6 cellular contexts compared by ENCODE assay signal in the genomic region with DNA sequence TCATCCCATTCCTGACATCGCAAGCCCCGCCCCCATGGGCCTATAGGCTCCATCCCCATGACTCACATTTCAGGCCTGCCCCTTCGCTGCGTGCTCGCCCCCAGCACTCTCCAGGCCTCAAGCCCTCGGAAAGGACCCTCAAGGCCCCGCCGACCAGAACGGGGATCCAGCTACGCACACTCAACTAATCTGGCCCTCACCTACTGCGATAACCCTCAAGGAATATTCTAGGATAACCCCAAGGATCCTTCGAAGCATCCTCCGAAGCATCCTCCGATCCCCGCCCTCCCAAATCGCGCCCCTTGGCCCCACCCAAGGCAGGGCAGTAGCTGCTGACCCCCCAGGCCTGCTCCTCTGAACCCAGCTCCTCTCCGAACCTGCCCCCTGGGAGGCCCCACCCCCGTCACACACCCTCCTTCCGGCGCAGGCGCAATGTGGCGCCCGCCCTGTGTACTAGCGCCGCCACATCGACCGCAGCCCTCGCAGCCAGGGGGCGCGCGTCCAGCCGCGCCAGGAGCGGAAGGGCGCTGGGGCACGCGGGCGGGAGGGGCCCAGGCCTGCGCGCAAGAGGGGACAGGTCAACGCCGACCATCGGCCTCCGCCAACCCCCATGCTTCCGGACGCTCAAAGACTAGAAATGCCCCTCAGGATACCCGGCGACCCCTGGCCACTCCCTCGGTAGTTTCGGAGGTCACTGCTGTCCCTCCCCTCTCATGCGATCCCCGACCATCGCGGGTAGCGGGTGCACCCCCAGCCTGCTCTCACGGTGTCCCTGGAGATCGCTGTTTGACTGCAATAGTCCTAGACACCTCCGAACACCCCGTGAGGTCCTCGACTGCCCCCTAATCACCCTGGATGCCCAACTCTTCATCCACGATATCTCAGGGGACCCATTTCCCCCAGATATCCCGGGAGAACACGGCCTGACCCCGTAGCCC. TPM values are rescaled to one million over a fixed set of nuclear protein-coding genes. Genes with fewer than 3 reads are reported as not detected.
DNase-seq lines count a peak whose midpoint lies in the region; ATAC-seq lines count a peak whose summit lies in the region.

No MANE protein-coding gene starts in this region.

- DNase-seq in DMS79 treated with DMSO at 0.1 percent for 48 hours (lab: John Stamatoyannopoulos, UW), result peak; percentile 80
- DNase-seq in NCI-H510A treated with DMSO at 0.1 percent for 48 hours (lab: John Stamatoyannopoulos, UW), result peak; percentile 60
- DNase-seq in activated T-helper 1 cell treated with anti-CD3 and anti-CD28 coated beads, Interleukin-12 subunit alpha, Interleukin-12 subunit beta, Interleukin-2, Interleukin-4 antibody, amounts not matched to agents 30 ng/mL and 10 ng/mL and 1 ng/mL, durations not matched to agents 14 hours and 24 hours and 36 hours (ENCODE audit: low spot score), result peak; percentile 83
- peak; percentile 90 to 97 (median 96) for DNase-seq in right cardiac atrium
- peak; percentile 82 for DNase-seq in stimulated activated CD4-positive, alpha-beta T cell treated with anti-CD3 and anti-CD28 coated beads, Interleukin-4, amount 100 ng/mL, for 1 hour

- no peaks in the 10 kb centered on the region for H3K27me3 ChIP-seq in right cardiac atrium (ENCODE audit: control insufficient read depth, insufficient read depth)

- no peaks in the 10 kb centered on the region for H3K4me1 ChIP-seq in right cardiac atrium (ENCODE audit: control insufficient read depth, insufficient read depth, low read length)

- H3K9me3 ChIP-seq in right cardiac atrium (ENCODE audit: control insufficient read depth, low read length), result no peaks in the 10 kb centered on the region

- no peaks in the 10 kb centered on the region for H3K9me3 Mint-ChIP-seq in activated T-helper 1 cell treated with anti-CD3 and anti-CD28 coated beads, Interleukin-12 subunit alpha, Interleukin-12 subunit beta, Interleukin-2, Interleukin-4 antibody, amounts not matched to agents 30 ng/mL and 10 ng/mL and 1 ng/mL, durations not matched to agents 14 hours and 24 hours and 36 hours

- peak overlapping the region; percentile 100 for H3K27ac ChIP-seq in right cardiac atrium (ENCODE audit: low read length)

- peak overlapping the region; percentile 89 for H3K4me3 Mint-ChIP-seq in activated T-helper 1 cell treated with anti-CD3 and anti-CD28 coated beads, Interleukin-12 subunit alpha, Interleukin-12 subunit beta, Interleukin-2, Interleukin-4 antibody, amounts not matched to agents 30 ng/mL and 10 ng/mL and 1 ng/mL, durations not matched to agents 14 hours and 24 hours and 36 hours

- 2% methylated on average over 65 of the region's 65 CpGs for WGBS in right cardiac atrium

- no peaks in the 10 kb centered on the region for H3K27me3 Mint-ChIP-seq in activated T-helper 1 cell treated with anti-CD3 and anti-CD28 coated beads, Interleukin-12 subunit alpha, Interleukin-12 subunit beta, Interleukin-2, Interleukin-4 antibody, amounts not matched to agents 30 ng/mL and 10 ng/mL and 1 ng/mL, durations not matched to agents 14 hours and 24 hours and 36 hours (ENCODE audit: insufficient read depth)

- intact Hi-C loops in activated T-helper 1 cell treated with anti-CD3 and anti-CD28 coated beads, Interleukin-12 subunit alpha, Interleukin-12 subunit beta, Interleukin-2, Interleukin-4 antibody, amounts not matched to agents 30 ng/mL and 10 ng/mL and 1 ng/mL, durations not matched to agents 14 hours and 24 hours and 36 hours (cut with micrococcal nuclease), result loop anchor here (1.0 kb wide), 2 partner anchors 8 to 33 kb away; a partner anchor contains a TSS
- intact Hi-C loops in right cardiac atrium (cut with DNase I), result no loop called here

- H3K4me1 Mint-ChIP-seq in activated T-helper 1 cell treated with anti-CD3 and anti-CD28 coated beads, Interleukin-12 subunit alpha, Interleukin-12 subunit beta, Interleukin-2, Interleukin-4 antibody, amounts not matched to agents 30 ng/mL and 10 ng/mL and 1 ng/mL, durations not matched to agents 14 hours and 24 hours and 36 hours (ENCODE audit: low read depth), result peaks cover 11% of the 10 kb centered on the region

- ATAC-seq in HG02870 (IDR thresholded peaks at IDR 0.05; ENCODE audit: unreplicated experiment) (peak; percentile 80), right cardiac atrium (peak; percentile 95 to 96)

- peak overlapping the region; percentile 96 for H3K27ac Mint-ChIP-seq in activated T-helper 1 cell treated with anti-CD3 and anti-CD28 coated beads, Interleukin-12 subunit alpha, Interleukin-12 subunit beta, Interleukin-2, Interleukin-4 antibody, amounts not matched to agents 30 ng/mL and 10 ng/mL and 1 ng/mL, durations not matched to agents 14 hours and 24 hours and 36 hours

- peaks cover 3% of the 10 kb centered on the region for H3K36me3 Mint-ChIP-seq in activated T-helper 1 cell treated with anti-CD3 and anti-CD28 coated beads, Interleukin-12 subunit alpha, Interleukin-12 subunit beta, Interleukin-2, Interleukin-4 antibody, amounts not matched to agents 30 ng/mL and 10 ng/mL and 1 ng/mL, durations not matched to agents 14 hours and 24 hours and 36 hours (ENCODE audit: low read depth)

- peak overlapping the region; percentile 88 for H3K4me3 ChIP-seq in right cardiac atrium (ENCODE audit: low read length)

RNA-seq across cellular contexts. Expression of a gene that starts 6.4 kb away (rescaled TPM):
- 1.4 and 2.8 TPM in 2 replicates for total RNA-seq in activated T-helper 1 cell treated with anti-CD3 and anti-CD28 coated beads, Interleukin-12 subunit alpha, Interleukin-12 subunit beta, Interleukin-2, Interleukin-4 antibody, amounts not matched to agents 30 ng/mL and 10 ng/mL and 1 ng/mL, durations not matched to agents 14 hours and 24 hours and 36 hours
- total RNA-seq in right cardiac atrium, result 10 to 100 TPM in 3 of 4 donors, 1 to 10 TPM in 1; 9.0 to 16.6 (median 15.4) TPM
- polyA plus RNA-seq in right cardiac atrium, result 16.5 TPM

RNA-seq across cellular contexts. Expression of a gene that starts 15.5 kb away (rescaled TPM):
- 72.9 and 73.2 TPM in 2 replicates for total RNA-seq in activated T-helper 1 cell treated with anti-CD3 and anti-CD28 coated beads, Interleukin-12 subunit alpha, Interleukin-12 subunit beta, Interleukin-2, Interleukin-4 antibody, amounts not matched to agents 30 ng/mL and 10 ng/mL and 1 ng/mL, durations not matched to agents 14 hours and 24 hours and 36 hours
- 10 to 100 TPM; 83.0 to 96.4 (median 87.0) TPM for total RNA-seq in right cardiac atrium
- 89.0 TPM for polyA plus RNA-seq in right cardiac atrium

RNA-seq across cellular contexts. Expression of a gene that starts 30.0 kb away (rescaled TPM):
- 19.5 and 20.4 TPM in 2 replicates for total RNA-seq in activated T-helper 1 cell treated with anti-CD3 and anti-CD28 coated beads, Interleukin-12 subunit alpha, Interleukin-12 subunit beta, Interleukin-2, Interleukin-4 antibody, amounts not matched to agents 30 ng/mL and 10 ng/mL and 1 ng/mL, durations not matched to agents 14 hours and 24 hours and 36 hours
- 10 to 100 TPM in 3 of 4 donors, 1 to 10 TPM in 1; 9.0 to 12.1 (median 11.0) TPM for total RNA-seq in right cardiac atrium
- polyA plus RNA-seq in right cardiac atrium, result 8.5 TPM

RNA-seq across cellular contexts. Expression of a gene that starts 32.6 kb away (rescaled TPM):
- 26.6 and 28.1 TPM in 2 replicates for total RNA-seq in activated T-helper 1 cell treated with anti-CD3 and anti-CD28 coated beads, Interleukin-12 subunit alpha, Interleukin-12 subunit beta, Interleukin-2, Interleukin-4 antibody, amounts not matched to agents 30 ng/mL and 10 ng/mL and 1 ng/mL, durations not matched to agents 14 hours and 24 hours and 36 hours
- total RNA-seq in right cardiac atrium, result 10 to 100 TPM; 17.4 to 20.1 (median 18.1) TPM
- polyA plus RNA-seq in right cardiac atrium, result 14.2 TPM

RNA-seq across cellular contexts. Expression of a gene that starts 43.8 kb away (rescaled TPM):
- 2.9 and 3.3 TPM in 2 replicates for total RNA-seq in activated T-helper 1 cell treated with anti-CD3 and anti-CD28 coated beads, Interleukin-12 subunit alpha, Interleukin-12 subunit beta, Interleukin-2, Interleukin-4 antibody, amounts not matched to agents 30 ng/mL and 10 ng/mL and 1 ng/mL, durations not matched to agents 14 hours and 24 hours and 36 hours
- total RNA-seq in right cardiac atrium, result 1 to 10 TPM; 2.1 to 3.1 (median 2.4) TPM
- 3.0 TPM for polyA plus RNA-seq in right cardiac atrium

Comparison
In these comparisons a context has a peak if more than half of its experiments do, and no peak if none do; other contexts are left out.
1. Peak in every context shown above with its lines: DNase-seq, ATAC-seq, H3K4me3 ChIP-seq and H3K27ac ChIP-seq.